ENCODE assay signal across 8 cellular contexts in genomic region chr20:63216041-63216848, GRCh38. TPM values are rescaled to one million over a fixed set of nuclear protein-coding genes. Genes with fewer than 3 reads are reported as not detected.
DNase-seq lines count a peak whose midpoint lies in the region; ATAC-seq and TF ChIP-seq lines count a peak whose summit lies in the region.

Gene YTHDF1, minus strand, starts transcription at chr20:63216131. Its CDS starts 239 bp downstream, at chr20:63215892.

- no peak for TF ChIP-seq CTCF in kidney epithelial cell (IDR thresholded peaks at IDR 0.05; ENCODE audit: insufficient read depth, low read length, poor library complexity, severe bottlenecking)

- peak within 1 kb of the TSS; percentile 70 for H3K4me3 ChIP-seq in kidney epithelial cell (ENCODE audit: low read depth, low read length)

- peak; percentile 82 for ATAC-seq in HG03439 (IDR thresholded peaks at IDR 0.05; ENCODE audit: unreplicated experiment)

- DNase-seq in Ammon's horn (ENCODE audit: low spot score) = peak; percentile 94
- peak; percentile 99 for DNase-seq in GM19238 (ENCODE audit: insufficient read length, low spot score)
- peak; percentile 87 for DNase-seq in NCI-H510A (lab: John Stamatoyannopoulos, UW)
- peak; percentile 92 for DNase-seq in activated CD4-positive, alpha-beta T cell treated with anti-CD3 and anti-CD28 coated beads for 1 hour
- peak; percentile 99 for DNase-seq in cerebellum (ENCODE audit: low spot score)
- peak; percentile 60 for DNase-seq in kidney epithelial cell (ENCODE audit: low read depth)
- peak; percentile 98 for DNase-seq in stimulated activated CD4-positive, alpha-beta T cell treated with anti-CD3 and anti-CD28 coated beads, Interleukin-15, amount 100 ng/mL, for 24 hours

- peaks cover 10% of the 10 kb centered on the region for H3K27me3 ChIP-seq in kidney epithelial cell (ENCODE audit: control insufficient read depth, insufficient read depth, low read length)

- peaks cover 3% of the 10 kb centered on the region for H3K36me3 ChIP-seq in kidney epithelial cell (ENCODE audit: control insufficient read depth, insufficient read depth, low read length)

RNA-seq across cellular contexts. Expression of gene YTHDF1, which starts in this region (rescaled TPM):
- 18.8 TPM for total RNA-seq in cerebellum
- 54.3 and 54.8 TPM in 2 replicates for total RNA-seq in kidney epithelial cell

Comparison
In these comparisons a context has a peak if more than half of its experiments do, and no peak if none do; other contexts are left out.
1. Peak in every context shown above with its lines: DNase-seq, ATAC-seq and H3K4me3 ChIP-seq.